ENCODE assay signal across 9 cellular contexts in genomic region chr5:177087707-177088005, GRCh38. TPM values are rescaled to one million over a fixed set of nuclear protein-coding genes. Genes with fewer than 3 reads are reported as not detected.
DNase-seq lines count a peak whose midpoint lies in the region; ATAC-seq and TF ChIP-seq lines count a peak whose summit lies in the region.
"Had no signal": no experiment of that assay in that cellular context is flagged by ENCODE, and none has a peak within 500 bp of the region (broad histone marks: within the 10 kb centered on the region; RNA-seq: fewer than 3 reads in every experiment).

No MANE protein-coding gene starts in this region.

- TF ChIP-seq POLR2A in body of pancreas (IDR thresholded peaks at IDR 0.05) (no peak), upper lobe of left lung (IDR thresholded peaks at IDR 0.05) (no peak)

- no peaks in the 10 kb centered on the region for H3K9me3 ChIP-seq in mammary epithelial cell (replicated peaks; ENCODE audit: insufficient read depth, low read length)
- no peaks in the 10 kb centered on the region for H3K9me3 ChIP-seq in body of pancreas
- peaks cover 0 to 2% of the 10 kb centered on the region in 2 donors for H3K9me3 ChIP-seq in lung (ENCODE audit: control insufficient read depth in 2 of 2, insufficient read depth in 1 of 2, low read length in 1 of 2)
- no peaks in the 10 kb centered on the region for H3K9me3 ChIP-seq in upper lobe of left lung

- H2AFZ ChIP-seq in mammary epithelial cell (ENCODE audit: low read depth, low read length): peak overlapping the region; percentile 87

- no peak for TF ChIP-seq EP300 in upper lobe of left lung (IDR thresholded peaks at IDR 0.05)

- ATAC-seq in body of pancreas: no peak
- no peak for ATAC-seq in lung (ENCODE audit: insufficient read depth, low FRiP score)
- ATAC-seq in upper lobe of left lung (ENCODE audit: low FRiP score in 2 of 2): no peak
- ATAC-seq in GM18907 (IDR thresholded peaks at IDR 0.05; ENCODE audit: unreplicated experiment): no peak
- no peak for ATAC-seq in GM21619 (IDR thresholded peaks at IDR 0.05; ENCODE audit: unreplicated experiment)

- no peaks in the 10 kb centered on the region for H3K36me3 ChIP-seq in mammary epithelial cell (ENCODE audit: insufficient read depth, low read length)
- no peaks in the 10 kb centered on the region for H3K36me3 ChIP-seq in body of pancreas (replicated peaks in 1 of 2; ENCODE audit: insufficient read depth in 1 of 2, low read depth in 2 of 2)
- no peaks in the 10 kb centered on the region for H3K36me3 ChIP-seq in lung (ENCODE audit: control insufficient read depth in 2 of 2, insufficient read depth in 2 of 2, low read length in 2 of 2)
- no peaks in the 10 kb centered on the region for H3K36me3 ChIP-seq in upper lobe of left lung

- CTCF ChIA-PET in mammary epithelial cell (lab: Charles Lee; ENCODE audit: low non-redundant PET) (no interaction called here), MCF 10A (lab: Yijun Ruan, JAX) (interaction anchor here (0.6 to 6.5 kb wide), 5 partner anchors 13 to 365 kb away, joined by 3 to 91 read pairs (median 3); no protein-coding TSS in a partner anchor)

- H3K4me1 ChIP-seq in mammary epithelial cell (ENCODE audit: insufficient read depth, low read length) (peaks cover 8% of the 10 kb centered on the region), body of pancreas (peaks cover 50% of the 10 kb centered on the region), lung (ENCODE audit: control insufficient read depth in 2 of 2, insufficient read depth in 2 of 2, low read length in 2 of 2) (peaks cover 0 to 6% of the 10 kb centered on the region in 2 donors), upper lobe of left lung (peaks cover 9 to 17% (median 15%) of the 10 kb centered on the region in 4 donors)

- H3K4me3 ChIP-seq in mammary epithelial cell (replicated peaks in 1 of 3; ENCODE audit: insufficient read depth in 1 of 3, low read depth in 2 of 3, low read length in 3 of 3) (no peak overlapping the region), body of pancreas (no peak overlapping the region), lung (peak overlapping the region; percentile 8), upper lobe of left lung (peak overlapping the region in 3 of 4 donors; percentile 54 to 63 (median 55))

- no peak overlapping the region for H3K27ac ChIP-seq in mammary epithelial cell (ENCODE audit: insufficient read depth, low read depth, low read length)
- peak overlapping the region; percentile 68 to 89 (median 80) for H3K27ac ChIP-seq in body of pancreas
- H3K27ac ChIP-seq in lung (ENCODE audit: low read depth in 1 of 2, low read length in 1 of 2): peak overlapping the region in 1 of 2 donors; percentile 15
- H3K27ac ChIP-seq in upper lobe of left lung: peak overlapping the region; percentile 61 to 80 (median 72)

- POLR2A ChIA-PET in MCF 10A (lab: Yijun Ruan, JAX): interaction anchor here (1.1 kb wide), 1 partner anchor 43 kb away, joined by 3 read pairs; no protein-coding TSS in a partner anchor

- H3K27me3 ChIP-seq in mammary epithelial cell (ENCODE audit: insufficient read depth, low read length): peaks cover 2% of the 10 kb centered on the region
- H3K27me3 ChIP-seq in body of pancreas: no peaks in the 10 kb centered on the region
- H3K27me3 ChIP-seq in lung (ENCODE audit: control insufficient read depth, insufficient read depth): no peaks in the 10 kb centered on the region
- H3K27me3 ChIP-seq in upper lobe of left lung: no peaks in the 10 kb centered on the region

- no peak overlapping the region for H3K4me2 ChIP-seq in mammary epithelial cell (ENCODE audit: insufficient read depth, low read depth, low read length)

- H3K27me3 Mint-ChIP-seq in MCF 10A (ENCODE audit: insufficient read depth, unreplicated experiment): peaks cover 18% of the 10 kb centered on the region

- intact Hi-C loops in mammary epithelial cell (cut with micrococcal nuclease) (no loop called here), MCF 10A (cut with micrococcal nuclease) (no loop called here), body of pancreas (cut with DNase I) (no loop called here)

- DNase-seq in mammary epithelial cell: no peak
- DNase-seq in MCF 10A (ENCODE audit: unreplicated experiment): no peak
- DNase-seq in body of pancreas: no peak
- DNase-seq in lung (ENCODE audit: low spot score): no peak
- no peak for DNase-seq in upper lobe of left lung
- no peak for DNase-seq in stimulated activated CD4-positive, alpha-beta T cell treated with anti-CD3 and anti-CD28 coated beads, Interleukin-1b, Interleukin-23, amount 100 ng/mL, for 48 hours
- DNase-seq: Kasumi-1 had no signal

- H4K20me1 ChIP-seq in mammary epithelial cell (ENCODE audit: insufficient read depth, low read length): peaks cover 2% of the 10 kb centered on the region

- peaks cover 7% of the 10 kb centered on the region for H3K4me1 Mint-ChIP-seq in MCF 10A (ENCODE audit: insufficient read depth, unreplicated experiment)

- in situ Hi-C loops in mammary epithelial cell (cut with MboI; ENCODE audit: low sequenced_read_pairs in 2 of 2): no loop called here

- no peak overlapping the region for H3K9ac ChIP-seq in mammary epithelial cell (ENCODE audit: insufficient read depth, low read length)

- dilution Hi-C loops in mammary epithelial cell (cut with HindIII; ENCODE audit: low sequenced_read_pairs): no loop called here

- TF ChIP-seq CTCF in mammary epithelial cell (conservative IDR thresholded peaks at IDR 0.05 in 1 of 2, IDR thresholded peaks at IDR 0.05 in 1 of 2; ENCODE audit: extremely low read depth in 1 of 2, insufficient read depth in 1 of 2, low read depth in 1 of 2, low read length in 2 of 2) (no peak), MCF 10A (IDR thresholded peaks at IDR 0.05; ENCODE audit: unreplicated experiment) (no peak), body of pancreas (IDR thresholded peaks at IDR 0.05) (no peak), lung (IDR thresholded peaks at IDR 0.05; ENCODE audit: control extremely low read depth, extremely low read depth) (no peak), upper lobe of left lung (IDR thresholded peaks at IDR 0.05) (no peak)

- peaks cover 7% of the 10 kb centered on the region for H3K36me3 Mint-ChIP-seq in MCF 10A (ENCODE audit: insufficient read depth, unreplicated experiment)

- H3K9me3 Mint-ChIP-seq in MCF 10A (ENCODE audit: unreplicated experiment): no peaks in the 10 kb centered on the region

- no peaks in the 10 kb centered on the region for H3K79me2 ChIP-seq in mammary epithelial cell (ENCODE audit: insufficient read depth, low read length)

- H3K4me3 Mint-ChIP-seq in MCF 10A (ENCODE audit: unreplicated experiment): no peak overlapping the region

- H3K27ac Mint-ChIP-seq in MCF 10A (ENCODE audit: low read depth, unreplicated experiment): no peak overlapping the region

- WGBS in mammary epithelial cell (ENCODE audit: low coverage, missing lambda C conversion rate): 97% methylated on average over 6 of the region's 6 CpGs
- WGBS in body of pancreas, 2 donors: 53 to 55% methylated on average over 6 of the region's 6 CpGs
- 56 to 63% methylated on average over 6 of the region's 6 CpGs for WGBS in lung, 2 donors
- 62 to 83% methylated on average over 5 to 6 of the region's 6 CpGs for WGBS in upper lobe of left lung, 2 donors

- BruUV-seq in mammary epithelial cell (replicated peaks; lab: Mats Ljungman, UMichigan) (no TSS peak), MCF 10A (replicated peaks; lab: Mats Ljungman, UMichigan) (no TSS peak)

RNA-seq across cellular contexts. Expression of gene FGFR4, which starts 0.9 kb away (rescaled TPM):
- total RNA-seq in mammary epithelial cell (1 to 10 TPM in 1 of 2 donors, under 1 TPM in 1; 0.61 to 1.3 TPM), MCF 10A (2022) (1.5 and 1.8 TPM in 2 replicates), body of pancreas (10 to 100 TPM; 33.7 to 63.9 TPM), lung (100 to 1,000 TPM in 1 of 2 donors, 10 to 100 TPM in 1; 52.0 to 106 TPM), upper lobe of left lung (100 to 1,000 TPM in 3 of 6 donors, 10 to 100 TPM in 3; 14.8 to 175 (median 87.1) TPM)
- polyA plus RNA-seq in mammary epithelial cell (0.97 TPM), lung (10 to 100 TPM; 20.9 to 35.7 TPM)
- polyA minus RNA-seq in mammary epithelial cell: 2.1 TPM

RNA-seq across cellular contexts. Expression of gene NSD1, which starts 45.9 kb away (rescaled TPM):
- total RNA-seq in mammary epithelial cell: 10 to 100 TPM; 53.0 to 55.7 TPM
- 12.3 TPM for polyA plus RNA-seq in mammary epithelial cell
- 115 TPM for polyA minus RNA-seq in mammary epithelial cell
- total RNA-seq in MCF 10A (2022): 110 and 111 TPM in 2 replicates
- total RNA-seq in body of pancreas: 10 to 100 TPM; 29.8 to 32.0 TPM
- total RNA-seq in lung: 10 to 100 TPM; 74.3 to 81.7 TPM
- 10 to 100 TPM in 1 of 2 donors, 1 to 10 TPM in 1; 8.0 to 12.1 TPM for polyA plus RNA-seq in lung
- total RNA-seq in upper lobe of left lung: 10 to 100 TPM; 33.0 to 69.1 (median 55.7) TPM

Comparison
In these comparisons a context has a peak if more than half of its experiments do, and no peak if none do; other contexts are left out.
1. H3K4me3 ChIP-seq: peak in lung (single experiment) and upper lobe of left lung (3 of 4); none in mammary epithelial cell (0 of 3) and body of pancreas (0 of 2).